In genomic region chr7:129041142-129041928, GRCh38 we compare ENCODE assay signal across 14 cellular contexts. TPM values are rescaled to one million over a fixed set of nuclear protein-coding genes. Genes with fewer than 3 reads are reported as not detected.
DNase-seq lines count a peak whose midpoint lies in the region; ATAC-seq and TF ChIP-seq lines count a peak whose summit lies in the region.
"Had no signal": no experiment of that assay in that cellular context is flagged by ENCODE, and none has a peak within 500 bp of the region (broad histone marks: within the 10 kb centered on the region; RNA-seq: fewer than 3 reads in every experiment).

No MANE protein-coding gene starts in this region.

- H3K9me3 ChIP-seq in neural progenitor cell (ENCODE audit: low read depth) = no peaks in the 10 kb centered on the region

- ATAC-seq in activated CD8-positive, alpha-beta T cell treated with anti-CD3 and anti-CD28 coated beads for 36 hours = peak; percentile 37
- no peak for ATAC-seq in activated CD8-positive, alpha-beta T cell treated with anti-CD3 and anti-CD28 coated beads, Interleukin-2, amount 10 ng/mL, durations not matched to agents 7 days and 5 days
- ATAC-seq in HG02610 (IDR thresholded peaks at IDR 0.05; ENCODE audit: unreplicated experiment) = peak; percentile 58
- ATAC-seq in activated naive CD8-positive, alpha-beta T cell treated with anti-CD3 and anti-CD28 coated beads, Interleukin-2, amount 50 U/mL, for 24 hours = no peak
- no peak for ATAC-seq in GM21737 (IDR thresholded peaks at IDR 0.05; ENCODE audit: unreplicated experiment)
- ATAC-seq in GM19455 (IDR thresholded peaks at IDR 0.05; ENCODE audit: unreplicated experiment) = no peak
- ATAC-seq in HG03520 (IDR thresholded peaks at IDR 0.05; ENCODE audit: unreplicated experiment) = no peak
- ATAC-seq: left lobe of liver had no signal

- no peaks in the 10 kb centered on the region for H3K27me3 ChIP-seq in neural progenitor cell

- peak overlapping the region; percentile 98 for H3K27ac ChIP-seq in neural progenitor cell

- TF ChIP-seq CTCF in activated CD8-positive, alpha-beta T cell treated with anti-CD3 and anti-CD28 coated beads for 36 hours (IDR thresholded peaks at IDR 0.05) = no peak
- no peak for TF ChIP-seq CTCF in neural progenitor cell (IDR thresholded peaks at IDR 0.05)

- peak overlapping the region; percentile 75 for H3K4me2 ChIP-seq in neural progenitor cell

- CTCF ChIA-PET in activated CD8-positive, alpha-beta T cell treated with anti-CD3 and anti-CD28 coated beads for 36 hours (lab: Charles Lee) = no interaction called here
- CTCF ChIA-PET in activated CD8-positive, alpha-beta T cell treated with anti-CD3 and anti-CD28 coated beads, Interleukin-2, amount 10 ng/mL, durations not matched to agents 7 days and 5 days (lab: Charles Lee) = interaction anchor here (1.5 to 2.3 kb wide), 4 partner anchors 10 to 123 kb away, joined by 3 to 9 read pairs (median 4); no protein-coding TSS in a partner anchor

- H3F3A ChIP-seq in neural progenitor cell (ENCODE audit: low read depth) = peaks cover 77% of the 10 kb centered on the region

- H3K36me3 ChIP-seq in neural progenitor cell = peaks cover 16% of the 10 kb centered on the region

- H3K36me3 Mint-ChIP-seq in activated CD8-positive, alpha-beta T cell treated with anti-CD3 and anti-CD28 coated beads for 36 hours (ENCODE audit: low read depth) = peaks cover 42% of the 10 kb centered on the region
- H3K36me3 Mint-ChIP-seq in activated CD8-positive, alpha-beta T cell treated with anti-CD3 and anti-CD28 coated beads, Interleukin-2, amount 10 ng/mL, durations not matched to agents 7 days and 5 days (ENCODE audit: low read depth) = peaks cover 39% of the 10 kb centered on the region
- peaks cover 32% of the 10 kb centered on the region for H3K36me3 Mint-ChIP-seq in activated naive CD8-positive, alpha-beta T cell treated with anti-CD3 and anti-CD28 coated beads, Interleukin-2, amount 50 U/mL, for 24 hours (ENCODE audit: low read depth)
- peaks cover 16% of the 10 kb centered on the region for H3K36me3 Mint-ChIP-seq in neural progenitor cell

- intact Hi-C loops in activated CD8-positive, alpha-beta T cell treated with anti-CD3 and anti-CD28 coated beads for 36 hours (cut with micrococcal nuclease) = no loop called here

- no peak overlapping the region for H2AFZ ChIP-seq in neural progenitor cell (replicated peaks)

- DNase-seq in activated CD8-positive, alpha-beta T cell treated with anti-CD3 and anti-CD28 coated beads for 36 hours = no peak
- no peak for DNase-seq in activated CD8-positive, alpha-beta T cell treated with anti-CD3 and anti-CD28 coated beads, Interleukin-2, amount 10 ng/mL, durations not matched to agents 7 days and 5 days
- DNase-seq in activated naive CD8-positive, alpha-beta T cell treated with anti-CD3 and anti-CD28 coated beads, Interleukin-2, amount 50 U/mL, for 24 hours = no peak
- DNase-seq in neural progenitor cell (ENCODE audit: low spot score) = peak; percentile 65
- DNase-seq: ACHN; DMS53; effector CD4-positive, alpha-beta T cell; RPMI8226; small intestine had no signal

- peaks cover 64% of the 10 kb centered on the region for H3K4me1 Mint-ChIP-seq in activated CD8-positive, alpha-beta T cell treated with anti-CD3 and anti-CD28 coated beads for 36 hours (ENCODE audit: low read depth)
- H3K4me1 Mint-ChIP-seq in activated CD8-positive, alpha-beta T cell treated with anti-CD3 and anti-CD28 coated beads, Interleukin-2, amount 10 ng/mL, durations not matched to agents 7 days and 5 days (ENCODE audit: low read depth) = peaks cover 29% of the 10 kb centered on the region
- peaks cover 53% of the 10 kb centered on the region for H3K4me1 Mint-ChIP-seq in activated naive CD8-positive, alpha-beta T cell treated with anti-CD3 and anti-CD28 coated beads, Interleukin-2, amount 50 U/mL, for 24 hours
- H3K4me1 Mint-ChIP-seq in neural progenitor cell = peaks cover 46% of the 10 kb centered on the region

- peaks cover 100% of the 10 kb centered on the region for H3K79me2 ChIP-seq in neural progenitor cell (ENCODE audit: low read depth)

- no peak overlapping the region for H3K4me3 Mint-ChIP-seq in activated CD8-positive, alpha-beta T cell treated with anti-CD3 and anti-CD28 coated beads for 36 hours
- no peak overlapping the region for H3K4me3 Mint-ChIP-seq in activated CD8-positive, alpha-beta T cell treated with anti-CD3 and anti-CD28 coated beads, Interleukin-2, amount 10 ng/mL, durations not matched to agents 7 days and 5 days
- no peak overlapping the region for H3K4me3 Mint-ChIP-seq in activated naive CD8-positive, alpha-beta T cell treated with anti-CD3 and anti-CD28 coated beads, Interleukin-2, amount 50 U/mL, for 24 hours
- H3K4me3 Mint-ChIP-seq in neural progenitor cell = peak overlapping the region; percentile 11

- no peak overlapping the region for H3K9ac ChIP-seq in neural progenitor cell

- H3K27ac Mint-ChIP-seq in activated CD8-positive, alpha-beta T cell treated with anti-CD3 and anti-CD28 coated beads for 36 hours = peak overlapping the region; percentile 43
- no peak overlapping the region for H3K27ac Mint-ChIP-seq in activated CD8-positive, alpha-beta T cell treated with anti-CD3 and anti-CD28 coated beads, Interleukin-2, amount 10 ng/mL, durations not matched to agents 7 days and 5 days
- peak overlapping the region; percentile 1 for H3K27ac Mint-ChIP-seq in activated naive CD8-positive, alpha-beta T cell treated with anti-CD3 and anti-CD28 coated beads, Interleukin-2, amount 50 U/mL, for 24 hours
- peak overlapping the region; percentile 62 for H3K27ac Mint-ChIP-seq in neural progenitor cell

- no peaks in the 10 kb centered on the region for H3K9me3 Mint-ChIP-seq in activated CD8-positive, alpha-beta T cell treated with anti-CD3 and anti-CD28 coated beads for 36 hours
- H3K9me3 Mint-ChIP-seq in activated CD8-positive, alpha-beta T cell treated with anti-CD3 and anti-CD28 coated beads, Interleukin-2, amount 10 ng/mL, durations not matched to agents 7 days and 5 days (ENCODE audit: insufficient read depth) = no peaks in the 10 kb centered on the region
- H3K9me3 Mint-ChIP-seq in activated naive CD8-positive, alpha-beta T cell treated with anti-CD3 and anti-CD28 coated beads, Interleukin-2, amount 50 U/mL, for 24 hours = no peaks in the 10 kb centered on the region
- H3K9me3 Mint-ChIP-seq in neural progenitor cell = no peaks in the 10 kb centered on the region

- POLR2A ChIA-PET in activated CD8-positive, alpha-beta T cell treated with anti-CD3 and anti-CD28 coated beads for 36 hours (lab: Charles Lee) = interaction anchor here (2.5 kb wide), 1 partner anchor 13 kb away, joined by 6 read pairs; the partner anchor contains the start of gene TNPO3
- POLR2A ChIA-PET in activated CD8-positive, alpha-beta T cell treated with anti-CD3 and anti-CD28 coated beads, Interleukin-2, amount 10 ng/mL, durations not matched to agents 7 days and 5 days (lab: Charles Lee) = interaction anchor here (0.9 to 3.1 kb wide), 3 partner anchors 13 to 37 kb away, joined by 3 to 19 read pairs (median 3); partner anchors contain the start of gene TNPO3

- H3K4me1 ChIP-seq in neural progenitor cell = peaks cover 69% of the 10 kb centered on the region

- peak overlapping the region; percentile 24 for H3K4me3 ChIP-seq in neural progenitor cell

- peaks cover 69% of the 10 kb centered on the region for H4K20me1 ChIP-seq in neural progenitor cell (ENCODE audit: low read depth)

- no peaks in the 10 kb centered on the region for H3K27me3 Mint-ChIP-seq in activated CD8-positive, alpha-beta T cell treated with anti-CD3 and anti-CD28 coated beads for 36 hours
- no peaks in the 10 kb centered on the region for H3K27me3 Mint-ChIP-seq in activated CD8-positive, alpha-beta T cell treated with anti-CD3 and anti-CD28 coated beads, Interleukin-2, amount 10 ng/mL, durations not matched to agents 7 days and 5 days (ENCODE audit: low read depth)
- no peaks in the 10 kb centered on the region for H3K27me3 Mint-ChIP-seq in activated naive CD8-positive, alpha-beta T cell treated with anti-CD3 and anti-CD28 coated beads, Interleukin-2, amount 50 U/mL, for 24 hours
- H3K27me3 Mint-ChIP-seq in neural progenitor cell (ENCODE audit: insufficient read depth, low read depth) = no peaks in the 10 kb centered on the region

RNA-seq across cellular contexts. Expression of gene TNPO3, which starts 13.6 kb away (rescaled TPM):
- total RNA-seq in activated CD8-positive, alpha-beta T cell treated with anti-CD3 and anti-CD28 coated beads for 36 hours = 10 to 100 TPM; 58.4 to 59.3 TPM
- total RNA-seq in activated CD8-positive, alpha-beta T cell treated with anti-CD3 and anti-CD28 coated beads, Interleukin-2, amount 10 ng/mL, durations not matched to agents 7 days and 5 days = 10 to 100 TPM; 47.2 to 47.9 TPM
- 88.2 and 96.2 TPM in 2 replicates for total RNA-seq in neural progenitor cell (ENCODE audit: low replicate concordance)

Comparison
In these comparisons a context has a peak if more than half of its experiments do, and no peak if none do; other contexts are left out.
1. ATAC-seq: peak in activated CD8-positive, alpha-beta T cell treated with anti-CD3 and anti-CD28 coated beads for 36 hours (single experiment) and HG02610 (single experiment); none in activated CD8-positive, alpha-beta T cell treated with anti-CD3 and anti-CD28 coated beads, Interleukin-2, amount 10 ng/mL, durations not matched to agents 7 days and 5 days (single experiment), activated naive CD8-positive, alpha-beta T cell treated with anti-CD3 and anti-CD28 coated beads, Interleukin-2, amount 50 U/mL, for 24 hours (single experiment), GM21737 (single experiment), GM19455 (single experiment) and HG03520 (single experiment).